1 cellular context compared by ENCODE assay signal in genomic region chr15:26050979-26051378, GRCh38.
A peak's percentile ranks its signal among the peaks of the same experiment; 100 is the strongest.
TF ChIP-seq lines count a peak whose summit lies in the region.

No MANE protein-coding gene starts in this region.

TF ChIP-seq in HEK293, 187 proteins besides CTCF, POLR2A, EP300 and RAD21 (continued from another document):
- peak; percentile 27; the same call in 1 of the 2 replicates for TF ChIP-seq PRDM10 (tag by site-specific recombination; IDR thresholded peaks at IDR 0.05)
- no peak for TF ChIP-seq ZNF157 (tag by site-specific recombination; IDR thresholded peaks at IDR 0.05)
- no peak for TF ChIP-seq SP7 (tag by site-specific recombination; IDR thresholded peaks at IDR 0.05)
- TF ChIP-seq ZNF623 (tag by site-specific recombination; IDR thresholded peaks at IDR 0.05) = no peak
- TF ChIP-seq ZNF837 (tag by site-specific recombination; IDR thresholded peaks at IDR 0.05) = no peak
- TF ChIP-seq PRDM6 (tag by site-specific recombination; IDR thresholded peaks at IDR 0.05) = peak; percentile 20; the same call in 1 of the 2 replicates
